Comparison of ENCODE assay signal across 29 cellular contexts in genomic region chr4:144699565-144699964, GRCh38. TPM values are rescaled to one million over a fixed set of nuclear protein-coding genes. Genes with fewer than 3 reads are reported as not detected.
DNase-seq lines count a peak whose midpoint lies in the region; ATAC-seq and TF ChIP-seq lines count a peak whose summit lies in the region.
"Had no signal": no experiment of that assay in that cellular context is flagged by ENCODE, and none has a peak within 500 bp of the region (broad histone marks: within the 10 kb centered on the region; RNA-seq: fewer than 3 reads in every experiment).

No MANE protein-coding gene starts in this region.

- H3K27me3 ChIP-seq in ACC112 (ENCODE audit: insufficient read depth, low read length) (no peaks in the 10 kb centered on the region), IMR-90 (ENCODE audit: control insufficient read depth, insufficient read depth, low read length) (no peaks in the 10 kb centered on the region), mammary epithelial cell (ENCODE audit: insufficient read depth, low read length) (no peaks in the 10 kb centered on the region), esophagus squamous epithelium (no peaks in the 10 kb centered on the region)
- H3K27me3 ChIP-seq: esophagus muscularis mucosa, SJCRH30 had no signal

- peak overlapping the region; percentile 85 for H2BK20ac ChIP-seq in IMR-90 (ENCODE audit: low read depth, low read length)

- no peak for ATAC-seq in IMR-90 (ENCODE audit: low read depth)

- peak overlapping the region; percentile 68; the same call in 1 of the 2 replicates for H2BK120ac ChIP-seq in IMR-90 (ENCODE audit: low read depth, low read length)

- POLR2A ChIA-PET in IMR-90 (lab: Charles Lee; ENCODE audit: unreplicated experiment), result no interaction called here

- peak overlapping the region in 1 of 2 experiments; percentile 41; a peak in 2 of 4 replicates for H4K8ac ChIP-seq in IMR-90 (ENCODE audit: low read depth in 2 of 2, low read length in 2 of 2)

- H3K4me3 ChIP-seq in ACC112 (ENCODE audit: low read depth, low read length) (peak overlapping the region; percentile 55), IMR-90 (ENCODE audit: insufficient read depth, low read depth, low read length) (no peak overlapping the region), mammary epithelial cell (replicated peaks in 1 of 3; ENCODE audit: insufficient read depth in 1 of 3, low read depth in 2 of 3, low read length in 3 of 3) (no peak overlapping the region), esophagus squamous epithelium (no peak overlapping the region)
- H3K4me3 ChIP-seq: esophagus muscularis mucosa, lung, PC-9, SJCRH30 had no signal

- CTCF ChIA-PET in IMR-90 (lab: Yijun Ruan, JAX) (interaction anchor here (0.5 kb wide), 1 partner anchor 724 kb away, joined by 4 read pairs; no protein-coding TSS in a partner anchor), mammary epithelial cell (lab: Charles Lee; ENCODE audit: low non-redundant PET) (no interaction called here)

- no peak overlapping the region for H3K56ac ChIP-seq in IMR-90 (ENCODE audit: extremely low read depth, insufficient read depth, low read length)

- H3K4me2 ChIP-seq in IMR-90 (ENCODE audit: low read depth, low read length) (peak overlapping the region; percentile 27; the same call in 1 of the 2 replicates), mammary epithelial cell (ENCODE audit: insufficient read depth, low read depth, low read length) (no peak overlapping the region)
- H3K4me2 ChIP-seq: PC-9 had no signal

- BruUV-seq in IMR-90 (replicated peaks; lab: Mats Ljungman, UMichigan) (no TSS peak), mammary epithelial cell (replicated peaks; lab: Mats Ljungman, UMichigan) (no TSS peak)

- H3K14ac ChIP-seq in IMR-90 (replicated peaks; ENCODE audit: low read depth, low read length), result no peak overlapping the region

- 0 out of 2 replicates have a peak overlapping the region, but pooled peaks have one; percentile 19 for H4K91ac ChIP-seq in IMR-90 (ENCODE audit: insufficient read depth, low read depth, low read length)

- TF ChIP-seq CTCF in IMR-90 (conservative IDR thresholded peaks at IDR 0.05; ENCODE audit: low read depth, low read length), result no peak
- no peak for TF ChIP-seq CTCF in mammary epithelial cell (conservative IDR thresholded peaks at IDR 0.05 in 1 of 2, IDR thresholded peaks at IDR 0.05 in 1 of 2; ENCODE audit: extremely low read depth in 1 of 2, insufficient read depth in 1 of 2, low read depth in 1 of 2, low read length in 2 of 2)
- no peak for TF ChIP-seq CTCF in esophagus squamous epithelium (IDR thresholded peaks at IDR 0.05)

- H3K4ac ChIP-seq in IMR-90 (ENCODE audit: low read depth, low read length), result peak overlapping the region; percentile 82

- H2AK9ac ChIP-seq in IMR-90 (replicated peaks; ENCODE audit: low read depth, low read length, poor library complexity), result no peak overlapping the region

- H3K9ac ChIP-seq in IMR-90 (ENCODE audit: low read depth, low read length), result no peak overlapping the region
- no peak overlapping the region for H3K9ac ChIP-seq in mammary epithelial cell (ENCODE audit: insufficient read depth, low read length)

- H2BK15ac ChIP-seq in IMR-90 (ENCODE audit: low read depth, low read length), result peak overlapping the region; percentile 95

- no peak overlapping the region for H3K23ac ChIP-seq in IMR-90 (ENCODE audit: low read depth, low read length)

- H4K20me1 ChIP-seq in IMR-90 (ENCODE audit: insufficient read depth, low read length) (no peaks in the 10 kb centered on the region), mammary epithelial cell (ENCODE audit: insufficient read depth, low read length) (no peaks in the 10 kb centered on the region)

- TF ChIP-seq RAD21 in IMR-90 (IDR thresholded peaks at IDR 0.05; ENCODE audit: low read length), result no peak

- H3K18ac ChIP-seq in IMR-90 (ENCODE audit: low read depth, low read length), result peak overlapping the region; percentile 64; the same call in 1 of the 2 replicates

- no peak for TF ChIP-seq POLR2A in IMR-90 (IDR thresholded peaks at IDR 0.05; ENCODE audit: low read depth, low read length)
- TF ChIP-seq POLR2A in esophagus squamous epithelium (IDR thresholded peaks at IDR 0.05), result no peak

- no CpG with 5 or more reads among the region's 2 CpGs for WGBS in IMR-90 (ENCODE audit: extremely low coverage in 2 of 2, insufficient read length in 1 of 2), 2 experiments
- WGBS in mammary epithelial cell (ENCODE audit: low coverage, missing lambda C conversion rate), result 58% methylated on average over 2 of the region's 2 CpGs
- WGBS in esophagus squamous epithelium, 2 donors, result 46 to 64% methylated on average over 2 of the region's 2 CpGs

- H3K9me3 ChIP-seq in IMR-90 (ENCODE audit: control insufficient read depth, insufficient read depth, low read length) (no peaks in the 10 kb centered on the region), mammary epithelial cell (replicated peaks; ENCODE audit: insufficient read depth, low read length) (no peaks in the 10 kb centered on the region), esophagus squamous epithelium (no peaks in the 10 kb centered on the region)
- H3K9me3 ChIP-seq: esophagus muscularis mucosa, SJCRH30 had no signal

- DNase-seq in IMR-90, result peak; percentile 38
- DNase-seq in mammary epithelial cell, result peak; percentile 44
- peak; percentile 44 for DNase-seq in kidney glomerular epithelial cell (lab: John Stamatoyannopoulos, UW)
- DNase-seq in NCI-H82 treated with DMSO at 0.1 percent for 48 hours (lab: John Stamatoyannopoulos, UW; ENCODE audit: unreplicated experiment), result no peak
- no peak for DNase-seq in esophagus squamous epithelium (lab: John Stamatoyannopoulos, UW)
- no peak for DNase-seq in activated CD8-positive, alpha-beta memory T cell treated with anti-CD3 and anti-CD28 coated beads, Interleukin-2, amount 50 U/mL, for 4 hours
- DNase-seq in hippocampal formation (lab: John Stamatoyannopoulos, UW), result no peak
- DNase-seq: activated CD4-positive, alpha-beta T cell treated with anti-CD3 and anti-CD28 coated beads, Interleukin-2, amount 50 U/mL, for 1 hour; activated gamma-delta T cell; amniotic stem cell; CD4-positive, alpha-beta T cell; cerebellar nuclear complex; DMS 273 treated with DMSO at 0.1 percent for 48 hours; effector CD8-positive, alpha-beta T cell; GF-D8; GOT3; KG1; MV-4-11; naive B cell; NCI-H187; NCI-H774; PC-9; SJCRH30; stimulated activated CD4-positive, alpha-beta T cell treated with anti-CD3 and anti-CD28 coated beads, Interleukin-1b, Interleukin-23, amount 100 ng/mL, for 48 hours; stimulated activated naive CD4-positive, alpha-beta T cell; T-helper 2 cell had no signal

- peak overlapping the region; percentile 82 for H2AK5ac ChIP-seq in IMR-90 (ENCODE audit: low read depth, low read length)

- H2BK5ac ChIP-seq in IMR-90 (ENCODE audit: low read depth, low read length, poor library complexity, severe bottlenecking), result peak overlapping the region; percentile 45

- intact Hi-C loops in IMR-90 (cut with micrococcal nuclease) (no loop called here), mammary epithelial cell (cut with micrococcal nuclease) (no loop called here), esophagus squamous epithelium (cut with DNase I) (no loop called here)

- dilution Hi-C loops in IMR-90 (cut with HindIII; ENCODE audit: low sequenced_read_pairs, unreplicated experiment) (no loop called here), mammary epithelial cell (cut with HindIII; ENCODE audit: low sequenced_read_pairs) (no loop called here)

- H2AFZ ChIP-seq in ACC112 (ENCODE audit: low read length, unreplicated experiment) (peak overlapping the region; percentile 18), IMR-90 (replicated peaks; ENCODE audit: low read length, poor library complexity) (peak overlapping the region; percentile 8), mammary epithelial cell (ENCODE audit: low read depth, low read length) (no peak overlapping the region)
- H2AFZ ChIP-seq: PC-9 had no signal

- H3K79me2 ChIP-seq in ACC112 (ENCODE audit: control insufficient read depth, insufficient read depth, low read length, unreplicated experiment), result no peaks in the 10 kb centered on the region
- H3K79me2 ChIP-seq in mammary epithelial cell (ENCODE audit: insufficient read depth, low read length), result no peaks in the 10 kb centered on the region

- in situ Hi-C loops in IMR-90 (cut with MboI; ENCODE audit: low sequenced_read_pairs), result no loop called here
- in situ Hi-C loops in mammary epithelial cell (cut with MboI; ENCODE audit: low sequenced_read_pairs in 2 of 2), result no loop called here

- H3K79me1 ChIP-seq in IMR-90 (ENCODE audit: low read depth in 1 of 2, low read length in 2 of 2), result no peaks in the 10 kb centered on the region

- H3K36me3 ChIP-seq in ACC112 (ENCODE audit: insufficient read depth, low read length), result no peaks in the 10 kb centered on the region
- H3K36me3 ChIP-seq in IMR-90 (ENCODE audit: control insufficient read depth, insufficient read depth, low read length), result no peaks in the 10 kb centered on the region
- no peaks in the 10 kb centered on the region for H3K36me3 ChIP-seq in mammary epithelial cell (ENCODE audit: insufficient read depth, low read length)
- H3K36me3 ChIP-seq in esophagus squamous epithelium, result no peaks in the 10 kb centered on the region
- H3K36me3 ChIP-seq: esophagus muscularis mucosa had no signal

- H3K27ac ChIP-seq in ACC112 (ENCODE audit: low read depth, low read length) (peak overlapping the region; percentile 39), IMR-90 (ENCODE audit: insufficient read depth, low read length) (no peak overlapping the region), mammary epithelial cell (ENCODE audit: insufficient read depth, low read depth, low read length) (no peak overlapping the region), esophagus squamous epithelium (no peak overlapping the region)
- H3K27ac ChIP-seq: esophagus muscularis mucosa, PC-9, SJCRH30 had no signal

- peaks cover 51% of the 10 kb centered on the region for H3K4me1 ChIP-seq in ACC112 (ENCODE audit: control insufficient read depth, insufficient read depth, low read length, unreplicated experiment)
- H3K4me1 ChIP-seq in IMR-90 (ENCODE audit: control insufficient read depth, insufficient read depth, low read length), result peaks cover 10% of the 10 kb centered on the region
- peaks cover 14% of the 10 kb centered on the region for H3K4me1 ChIP-seq in mammary epithelial cell (ENCODE audit: insufficient read depth, low read length)
- no peaks in the 10 kb centered on the region for H3K4me1 ChIP-seq in esophagus squamous epithelium
- H3K4me1 ChIP-seq: esophagus muscularis mucosa had no signal

- 0 out of 2 replicates have a peak, but pooled peaks cover 6% of the 10 kb centered on the region for H3K9me1 ChIP-seq in IMR-90 (ENCODE audit: insufficient read depth, low read length)

- peak overlapping the region; percentile 42; the same call in 1 of the 2 replicates for H4K5ac ChIP-seq in IMR-90 (ENCODE audit: low read depth, low read length)

RNA-seq across cellular contexts. Expression of gene HHIP, which starts 53.6 kb away (rescaled TPM):
- total RNA-seq in IMR-90 (2012; rRNA removed) (6.6 and 8.6 TPM in 2 replicates), mammary epithelial cell (1 to 10 TPM in 1 of 2 donors, under 1 TPM in 1; 0.17 to 3.4 TPM), esophagus squamous epithelium (not detected)
- polyA plus RNA-seq in IMR-90 (2012; rRNA removed) (7.8 and 9.6 TPM in 2 replicates), mammary epithelial cell (1.2 TPM)
- polyA plus RNA-seq in IMR-90 (2012; cell fraction: cytosol; rRNA removed), result 2.6 and 3.4 TPM in 2 replicates
- 1.2 and 3.9 TPM in 2 replicates for polyA plus RNA-seq in IMR-90 (2012; cell fraction: nucleus; rRNA removed; ENCODE audit: low replicate concordance)
- polyA minus RNA-seq in mammary epithelial cell, result 3.0 TPM
- total RNA-seq: CD4-positive, alpha-beta T cell; PC-9 had no signal

Comparison
In these comparisons a context has a peak if more than half of its experiments do, and no peak if none do; other contexts are left out.
1. DNase-seq: peak in IMR-90 (single experiment), mammary epithelial cell (single experiment) and kidney glomerular epithelial cell (single experiment); none in NCI-H82 treated with DMSO at 0.1 percent for 48 hours (single experiment), esophagus squamous epithelium (single experiment), activated CD8-positive, alpha-beta memory T cell treated with anti-CD3 and anti-CD28 coated beads, Interleukin-2, amount 50 U/mL, for 4 hours (single experiment) and hippocampal formation (0 of 2).